Comparison of ENCODE assay signal across 1 cellular context in genomic region chr6:28726569-28727309, GRCh38.
TF ChIP-seq lines count a peak whose summit lies in the region.

No MANE protein-coding gene starts in this region.

TF ChIP-seq in SK-N-SH, 30 proteins besides CTCF, POLR2A, EP300 and RAD21 (continued from another document):
- TF ChIP-seq IRF3 (IDR thresholded peaks at IDR 0.05; ENCODE audit: low read depth, low read length) (no peak), YY1 (IDR thresholded peaks at IDR 0.05; ENCODE audit: low read depth) (no peak), EZH2phosphoT487 (IDR thresholded peaks at IDR 0.05; ENCODE audit: borderline replicate concordance, low read depth) (no peak), SIN3A (IDR thresholded peaks at IDR 0.05; ENCODE audit: borderline replicate concordance, low read depth, low read length) (no peak), PBX3 (IDR thresholded peaks at IDR 0.05) (no peak)
